13 cellular contexts compared by ENCODE assay signal in the genomic region with DNA sequence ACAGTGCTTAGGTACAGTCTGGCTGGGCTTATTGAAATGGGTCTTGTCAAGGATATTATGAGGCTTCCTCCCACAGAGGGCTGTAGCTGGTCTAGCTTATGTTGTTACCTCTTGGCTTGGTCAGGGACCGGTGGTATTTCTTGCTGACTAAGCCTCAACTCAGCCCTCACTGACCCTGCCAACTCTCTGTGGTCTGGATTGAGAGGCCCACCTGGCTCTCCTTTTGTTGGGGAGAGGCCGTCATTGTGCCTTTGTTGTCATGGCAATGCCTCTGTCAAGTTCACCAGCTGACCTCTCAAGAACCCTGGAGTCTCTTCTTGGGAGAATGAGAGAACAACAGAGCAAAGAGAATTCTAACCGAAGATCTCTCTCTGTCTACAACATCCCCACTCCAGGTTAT.
DNase-seq lines count a peak whose midpoint lies in the region; ATAC-seq and TF ChIP-seq lines count a peak whose summit lies in the region.
"Had no signal": no experiment of that assay in that cellular context is flagged by ENCODE, and none has a peak within 500 bp of the region (broad histone marks: within the 10 kb centered on the region; RNA-seq: fewer than 3 reads in every experiment).

No MANE protein-coding gene starts in this region.

- no peaks in the 10 kb centered on the region for H3K27me3 Mint-ChIP-seq in CD8-positive, alpha-beta memory T cell
- peaks cover 0 to 4% (median 0%) of the 10 kb centered on the region in 3 donors for H3K27me3 Mint-ChIP-seq in immature natural killer cell (ENCODE audit: low read depth in 3 of 3)
- H3K27me3 Mint-ChIP-seq: activated naive CD8-positive, alpha-beta T cell treated with anti-CD3 and anti-CD28 coated beads, Interleukin-2, amount 10 ng/mL, durations not matched to agents 7 days and 5 days had no signal

- TF ChIP-seq CTCF in left lung (IDR thresholded peaks at IDR 0.05), result no peak

- H3K4me1 Mint-ChIP-seq in CD8-positive, alpha-beta memory T cell, result no peaks in the 10 kb centered on the region
- no peaks in the 10 kb centered on the region for H3K4me1 Mint-ChIP-seq in immature natural killer cell
- H3K4me1 Mint-ChIP-seq: CD14-positive monocyte had no signal

- no peak overlapping the region for H3K4me3 Mint-ChIP-seq in CD8-positive, alpha-beta memory T cell
- no peak overlapping the region for H3K4me3 Mint-ChIP-seq in immature natural killer cell
- H3K4me3 Mint-ChIP-seq: activated naive CD8-positive, alpha-beta T cell treated with anti-CD3 and anti-CD28 coated beads, Interleukin-2, amount 10 ng/mL, durations not matched to agents 7 days and 5 days; CD14-positive monocyte; HFFc6 had no signal

- H3K27ac ChIP-seq in left lung, result no peak overlapping the region
- H3K27ac ChIP-seq in CD8-positive, alpha-beta memory T cell (ENCODE audit: low read depth, low read length), result no peak overlapping the region
- H3K27ac ChIP-seq: tibial nerve had no signal

- no peak overlapping the region for H3K27ac Mint-ChIP-seq in CD8-positive, alpha-beta memory T cell
- no peak overlapping the region for H3K27ac Mint-ChIP-seq in immature natural killer cell
- H3K27ac Mint-ChIP-seq: activated naive CD8-positive, alpha-beta T cell treated with anti-CD3 and anti-CD28 coated beads, Interleukin-2, amount 10 ng/mL, durations not matched to agents 7 days and 5 days; CD14-positive monocyte had no signal

- no peaks in the 10 kb centered on the region for H3K27me3 ChIP-seq in left lung
- no peaks in the 10 kb centered on the region for H3K27me3 ChIP-seq in CD8-positive, alpha-beta memory T cell (ENCODE audit: insufficient read depth, low read length, poor library complexity, severe bottlenecking)
- H3K27me3 ChIP-seq: tibial nerve had no signal

- peak; percentile 79 for ATAC-seq in left lung
- ATAC-seq in GM19467 (IDR thresholded peaks at IDR 0.05; ENCODE audit: unreplicated experiment), result no peak

- DNase-seq in AG20443 (ENCODE audit: low spot score) (peak; percentile 18), HT-29 (ENCODE audit: low spot score) (peak; percentile 9), amniotic epithelial cell (ENCODE audit: low read depth) (peak; percentile 67), left lung (peak in 1 of 2 donors; percentile 34), immature natural killer cell (no peak), HEK293T (ENCODE audit: extremely low spot score) (no peak)
- DNase-seq in CD8-positive, alpha-beta memory T cell, result no peak
- DNase-seq: activated naive CD8-positive, alpha-beta T cell treated with anti-CD3 and anti-CD28 coated beads, Interleukin-2, amount 10 ng/mL, durations not matched to agents 7 days and 5 days; effector memory CD4-positive, alpha-beta T cell; HFFc6 had no signal

- H3K36me3 Mint-ChIP-seq in CD8-positive, alpha-beta memory T cell, result no peaks in the 10 kb centered on the region
- H3K36me3 Mint-ChIP-seq in immature natural killer cell, result peaks cover 0 to 4% (median 0%) of the 10 kb centered on the region in 3 donors
- H3K36me3 Mint-ChIP-seq: activated naive CD8-positive, alpha-beta T cell treated with anti-CD3 and anti-CD28 coated beads, Interleukin-2, amount 10 ng/mL, durations not matched to agents 7 days and 5 days; CD14-positive monocyte had no signal

- no peaks in the 10 kb centered on the region for H3K36me3 ChIP-seq in left lung
- no peaks in the 10 kb centered on the region for H3K36me3 ChIP-seq in CD8-positive, alpha-beta memory T cell (ENCODE audit: insufficient read depth, low read length)
- H3K36me3 ChIP-seq: tibial nerve had no signal

- intact Hi-C loops in left lung (cut with DNase I), result no loop called here

- no peaks in the 10 kb centered on the region for H3K9me3 ChIP-seq in left lung
- H3K9me3 ChIP-seq in CD8-positive, alpha-beta memory T cell (ENCODE audit: low read length), result no peaks in the 10 kb centered on the region
- H3K9me3 ChIP-seq: tibial nerve had no signal

- CTCF ChIA-PET in CD8-positive, alpha-beta memory T cell (lab: Charles Lee), result no interaction called here
- CTCF ChIA-PET in HEK293T (lab: Yijun Ruan, JAX), result no interaction called here

- no peaks in the 10 kb centered on the region for H3K4me1 ChIP-seq in left lung
- no peaks in the 10 kb centered on the region for H3K4me1 ChIP-seq in CD8-positive, alpha-beta memory T cell (ENCODE audit: insufficient read depth, low read length)

- no peak overlapping the region for H3K4me3 ChIP-seq in left lung
- H3K4me3 ChIP-seq in CD8-positive, alpha-beta memory T cell (ENCODE audit: low read length), result no peak overlapping the region
- H3K4me3 ChIP-seq: tibial nerve had no signal

- H3K9me3 Mint-ChIP-seq in CD8-positive, alpha-beta memory T cell, result peaks cover 0 to 4% (median 0%) of the 10 kb centered on the region in 5 donors
- H3K9me3 Mint-ChIP-seq in immature natural killer cell, result peaks cover 0 to 12% (median 3%) of the 10 kb centered on the region in 6 donors
- H3K9me3 Mint-ChIP-seq: activated naive CD8-positive, alpha-beta T cell treated with anti-CD3 and anti-CD28 coated beads, Interleukin-2, amount 10 ng/mL, durations not matched to agents 7 days and 5 days; HFFc6 had no signal

- POLR2A ChIA-PET in CD8-positive, alpha-beta memory T cell (lab: Charles Lee), result no interaction called here
- POLR2A ChIA-PET in HEK293T (lab: Yijun Ruan, JAX), result no interaction called here

TF ChIP-seq in HEK293T, 16 proteins besides CTCF, POLR2A, EP300 and RAD21:
- TF ChIP-seq SUZ12 (IDR thresholded peaks at IDR 0.05) (no peak), ARNT (IDR thresholded peaks at IDR 0.05) (no peak), CTBP1 (IDR thresholded peaks at IDR 0.05; ENCODE audit: borderline replicate concordance) (no peak), FOXA1 (IDR thresholded peaks at IDR 0.05) (no peak), L3MBTL2 (conservative IDR thresholded peaks at IDR 0.05) (no peak), FOXM1 (IDR thresholded peaks at IDR 0.05; ENCODE audit: borderline replicate concordance) (no peak)

Comparison
In these comparisons a context has a peak if more than half of its experiments do, and no peak if none do; other contexts are left out.
1. DNase-seq: peak in AG20443 (single experiment), HT-29 (single experiment) and amniotic epithelial cell (single experiment); none in CD8-positive, alpha-beta memory T cell (0 of 5), immature natural killer cell (0 of 3) and HEK293T (single experiment).